9 cellular contexts compared by ENCODE assay signal in the genomic region with DNA sequence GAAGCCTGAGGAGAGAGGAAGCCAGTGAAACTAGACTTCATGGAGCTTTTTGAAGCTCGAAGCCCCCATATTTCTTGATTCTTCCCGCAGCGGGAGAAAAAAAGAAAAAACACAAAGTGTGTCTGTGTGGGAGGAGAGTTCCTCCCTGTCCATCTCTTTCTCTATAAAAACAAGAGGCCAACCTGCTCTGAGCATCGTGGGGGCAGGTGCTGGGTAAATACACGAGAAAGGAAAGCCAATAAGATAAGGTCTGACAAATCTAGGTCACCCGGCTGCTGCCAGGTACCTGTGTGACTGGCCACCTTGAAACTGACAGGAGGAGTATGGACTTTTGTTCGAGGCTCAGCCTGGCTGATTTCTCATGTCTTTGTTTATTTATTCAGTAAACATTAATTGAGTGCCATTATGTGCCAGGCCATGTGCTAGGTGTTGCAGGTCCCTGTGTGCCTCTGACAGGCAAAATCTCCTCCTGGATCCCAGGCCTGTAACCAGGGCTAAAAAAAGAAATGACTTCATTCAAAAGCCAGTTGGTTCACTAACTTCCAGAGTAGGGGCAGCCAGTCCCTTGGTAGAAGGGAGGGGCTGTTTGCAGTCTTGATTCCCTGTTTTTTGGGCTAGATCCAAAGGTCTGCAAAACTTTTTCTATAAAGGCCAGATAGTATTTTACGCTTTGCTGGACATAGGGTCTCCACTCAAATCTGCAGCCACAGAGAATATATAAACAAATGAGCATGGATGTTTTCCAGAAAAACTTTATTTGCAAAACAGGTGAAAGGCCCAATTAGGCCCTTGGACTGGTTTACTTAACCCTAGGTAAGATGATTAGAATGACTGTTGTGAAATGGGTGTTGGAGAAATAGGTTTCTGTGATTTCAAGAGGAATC. TPM values are rescaled to one million over a fixed set of nuclear protein-coding genes. Genes with fewer than 3 reads are reported as not detected.
A peak's percentile ranks its signal among the peaks of the same experiment; 100 is the strongest.
DNase-seq lines count a peak whose midpoint lies in the region.
"Had no signal": no experiment of that assay in that cellular context is flagged by ENCODE, and none has a peak within 500 bp of the region (broad histone marks: within the 10 kb centered on the region; RNA-seq: fewer than 3 reads in every experiment).

No MANE protein-coding gene starts in this region.

- CTCF ChIA-PET in activated naive CD4-positive, alpha-beta T cell treated with anti-CD3 and anti-CD28 coated beads for 36 hours (lab: Charles Lee) = interaction anchor here (0.6 kb wide), 1 partner anchor 29 kb away, joined by 4 read pairs; no protein-coding TSS in a partner anchor

- H3K27ac ChIP-seq in mucosa of rectum (ENCODE audit: low read depth in 2 of 2, low read length in 2 of 2) = peak overlapping the region; percentile 78 to 85

- intact Hi-C loops in posterior vena cava (cut with DNase I) = no loop called here
- intact Hi-C loops in activated naive CD4-positive, alpha-beta T cell treated with anti-CD3 and anti-CD28 coated beads for 36 hours (cut with micrococcal nuclease) = loop anchor here (10.0 kb wide), 1 partner anchor 1032 kb away; no protein-coding TSS in a partner anchor

- DNase-seq in DMS 273 treated with DMSO at 0.1 percent for 48 hours (lab: John Stamatoyannopoulos, UW) (peak; percentile 65), NCI-H2171 treated with DMSO at 0.1 percent for 48 hours (lab: John Stamatoyannopoulos, UW) (peak; percentile 61), dermis blood vessel endothelial cell (peak; percentile 54), posterior vena cava (ENCODE audit: low spot score) (no peak), NOMO-1 treated with DMSO at 0.1 percent for 48 hours (lab: John Stamatoyannopoulos, UW; ENCODE audit: unreplicated experiment) (no peak)
- no peak for DNase-seq in stimulated activated naive CD4-positive, alpha-beta T cell treated with Interleukin-2 at 50 U/mL for 16 hours (lab: John Stamatoyannopoulos, UW)
- no peak for DNase-seq in activated naive CD4-positive, alpha-beta T cell treated with anti-CD3 and anti-CD28 coated beads for 36 hours

- H3K27me3 ChIP-seq in mucosa of rectum (ENCODE audit: control insufficient read depth in 2 of 2, insufficient read depth in 2 of 2, low read length in 2 of 2) = no peaks in the 10 kb centered on the region

- no peaks in the 10 kb centered on the region for H3K36me3 Mint-ChIP-seq in activated naive CD4-positive, alpha-beta T cell treated with anti-CD3 and anti-CD28 coated beads for 36 hours (ENCODE audit: low read depth)

- H3K4me3 ChIP-seq in mucosa of rectum (ENCODE audit: low read length in 2 of 2) = peak overlapping the region in 1 of 2 donors; percentile 13

- H3K9me3 Mint-ChIP-seq in activated naive CD4-positive, alpha-beta T cell treated with anti-CD3 and anti-CD28 coated beads for 36 hours = no peaks in the 10 kb centered on the region
- H3K9me3 Mint-ChIP-seq: central memory CD8-positive, alpha-beta T cell had no signal

- peaks cover 73% of the 10 kb centered on the region in 2 donors for H3K4me1 ChIP-seq in mucosa of rectum (ENCODE audit: control insufficient read depth in 2 of 2, insufficient read depth in 2 of 2, low read length in 2 of 2)

- H3K27ac Mint-ChIP-seq in activated naive CD4-positive, alpha-beta T cell treated with anti-CD3 and anti-CD28 coated beads for 36 hours = no peak overlapping the region

- no peaks in the 10 kb centered on the region for H3K36me3 ChIP-seq in mucosa of rectum (ENCODE audit: control insufficient read depth in 2 of 2, insufficient read depth in 2 of 2, low read length in 2 of 2)

- H3K9me3 ChIP-seq in mucosa of rectum (ENCODE audit: control insufficient read depth in 2 of 2, low read length in 2 of 2) = no peaks in the 10 kb centered on the region

- H3K4me1 Mint-ChIP-seq in activated naive CD4-positive, alpha-beta T cell treated with anti-CD3 and anti-CD28 coated beads for 36 hours (ENCODE audit: low read depth) = peaks cover 78% of the 10 kb centered on the region

- peak overlapping the region; percentile 35 to 50 for H3K9ac ChIP-seq in mucosa of rectum (ENCODE audit: low read depth in 1 of 2, low read length in 2 of 2)

- H3K27me3 Mint-ChIP-seq in activated naive CD4-positive, alpha-beta T cell treated with anti-CD3 and anti-CD28 coated beads for 36 hours (ENCODE audit: low read depth) = no peaks in the 10 kb centered on the region
- H3K27me3 Mint-ChIP-seq: central memory CD8-positive, alpha-beta T cell had no signal

- no peak overlapping the region for H3K4me3 Mint-ChIP-seq in activated naive CD4-positive, alpha-beta T cell treated with anti-CD3 and anti-CD28 coated beads for 36 hours
- H3K4me3 Mint-ChIP-seq: central memory CD8-positive, alpha-beta T cell had no signal

RNA-seq across cellular contexts. Expression of a gene that starts 35.6 kb away (rescaled TPM):
- total RNA-seq in dermis blood vessel endothelial cell (90.8 and 101 TPM in 2 replicates), posterior vena cava (10 to 100 TPM; 25.8 to 40.3 TPM)
- total RNA-seq in activated naive CD4-positive, alpha-beta T cell treated with anti-CD3 and anti-CD28 coated beads for 36 hours = 1 to 10 TPM; 4.3 to 4.4 TPM

Comparison
In these comparisons a context has a peak if more than half of its experiments do, and no peak if none do; other contexts are left out.
1. DNase-seq: peak in DMS 273 treated with DMSO at 0.1 percent for 48 hours (single experiment), NCI-H2171 treated with DMSO at 0.1 percent for 48 hours (single experiment) and dermis blood vessel endothelial cell (single experiment); none in posterior vena cava (single experiment), stimulated activated naive CD4-positive, alpha-beta T cell treated with Interleukin-2 at 50 U/mL for 16 hours (single experiment), NOMO-1 treated with DMSO at 0.1 percent for 48 hours (single experiment) and activated naive CD4-positive, alpha-beta T cell treated with anti-CD3 and anti-CD28 coated beads for 36 hours (single experiment).
2. RNA of a gene that starts 35.6 kb away (total RNA-seq): 90.8 to 101 TPM in dermis blood vessel endothelial cell and 25.8 to 40.3 TPM in posterior vena cava; 4.3 to 4.4 TPM in activated naive CD4-positive, alpha-beta T cell treated with anti-CD3 and anti-CD28 coated beads for 36 hours; every median in the first group is over 4 times any median in the second.